Comparison of ENCODE assay signal across 11 cellular contexts in the genomic region with DNA sequence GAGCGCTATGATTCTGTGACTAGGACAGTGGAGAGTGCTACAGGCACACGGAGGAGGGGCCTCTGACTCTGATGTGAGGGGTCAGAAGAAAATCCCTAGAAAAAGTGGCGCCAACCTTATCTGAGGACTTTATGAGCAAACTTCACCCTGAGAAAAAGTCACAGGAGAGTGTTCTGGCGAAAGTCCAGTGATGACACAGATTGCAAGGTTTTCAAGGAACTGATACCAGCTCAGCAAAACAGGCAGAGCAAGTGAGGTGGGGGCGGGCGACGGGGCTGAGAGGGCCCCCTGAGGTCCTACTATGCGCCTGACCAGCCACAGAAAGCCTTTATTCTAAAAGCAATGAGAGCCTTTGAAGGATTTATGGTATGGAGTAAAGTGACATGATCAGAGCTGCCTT.
A peak's percentile ranks its signal among the peaks of the same experiment; 100 is the strongest.
DNase-seq lines count a peak whose midpoint lies in the region; ATAC-seq and TF ChIP-seq lines count a peak whose summit lies in the region.
"Had no signal": no experiment of that assay in that cellular context is flagged by ENCODE, and none has a peak within 500 bp of the region (broad histone marks: within the 10 kb centered on the region; RNA-seq: fewer than 3 reads in every experiment).

No MANE protein-coding gene starts in this region.

- no peaks in the 10 kb centered on the region for H3K79me2 ChIP-seq in Karpas-422 (ENCODE audit: low read length)

- H3K4me1 ChIP-seq in mucosa of rectum (ENCODE audit: control insufficient read depth in 2 of 2, insufficient read depth in 2 of 2, low read length in 2 of 2) (peaks cover 47 to 67% of the 10 kb centered on the region in 2 donors), gastrocnemius medialis (peaks cover 15 to 22% of the 10 kb centered on the region in 2 donors), Karpas-422 (ENCODE audit: low read length) (no peaks in the 10 kb centered on the region), vagina (peaks cover 37% of the 10 kb centered on the region)
- H3K4me1 ChIP-seq: SJCRH30 had no signal

- H3K27ac ChIP-seq in mucosa of rectum (ENCODE audit: low read depth in 2 of 2, low read length in 2 of 2): peak overlapping the region; percentile 70 to 78
- no peak overlapping the region for H3K27ac ChIP-seq in gastrocnemius medialis
- no peak overlapping the region for H3K27ac ChIP-seq in Karpas-422 (ENCODE audit: low read length)
- H3K27ac ChIP-seq in vagina: no peak overlapping the region
- H3K27ac ChIP-seq: SJCRH30 had no signal

- H3K27me3 ChIP-seq in mucosa of rectum (ENCODE audit: control insufficient read depth in 2 of 2, insufficient read depth in 2 of 2, low read length in 2 of 2) (no peaks in the 10 kb centered on the region), gastrocnemius medialis (no peaks in the 10 kb centered on the region), Karpas-422 (ENCODE audit: low read length) (no peaks in the 10 kb centered on the region), vagina (no peaks in the 10 kb centered on the region)
- H3K27me3 ChIP-seq: SJCRH30 had no signal

- H3K4me3 ChIP-seq in choroid plexus epithelial cell (ENCODE audit: low read depth, low read length) (no peak overlapping the region), mucosa of rectum (ENCODE audit: low read length in 2 of 2) (no peak overlapping the region), gastrocnemius medialis (no peak overlapping the region), Karpas-422 (ENCODE audit: low read length) (no peak overlapping the region), vagina (no peak overlapping the region)
- H3K4me3 ChIP-seq: SJCRH30 had no signal

- intact Hi-C loops in gastrocnemius medialis (cut with DNase I; ENCODE audit: low total_unique reads) (no loop called here), vagina (cut with DNase I) (no loop called here)

- DNase-seq in EL: peak; percentile 31
- peak; percentile 85 for DNase-seq in M059J (ENCODE audit: low read depth)
- peak; percentile 73 for DNase-seq in choroid plexus epithelial cell (ENCODE audit: low read depth)
- DNase-seq in gastrocnemius medialis: no peak
- no peak for DNase-seq in Karpas-422
- DNase-seq in vagina (ENCODE audit: extremely low spot score in 2 of 2): no peak
- DNase-seq: CD4-positive, alpha-beta memory T cell; NCI-H1930; SJCRH30 had no signal

- H4K20me1 ChIP-seq in Karpas-422 (ENCODE audit: insufficient read depth, low read depth, low read length): no peaks in the 10 kb centered on the region

- H3K9me3 ChIP-seq in mucosa of rectum (ENCODE audit: control insufficient read depth in 2 of 2, low read length in 2 of 2) (no peaks in the 10 kb centered on the region), gastrocnemius medialis (no peaks in the 10 kb centered on the region), Karpas-422 (ENCODE audit: low read length) (no peaks in the 10 kb centered on the region), vagina (no peaks in the 10 kb centered on the region)
- H3K9me3 ChIP-seq: SJCRH30 had no signal

- TF ChIP-seq POLR2A in gastrocnemius medialis (IDR thresholded peaks at IDR 0.05) (no peak), vagina (IDR thresholded peaks at IDR 0.05) (no peak)

- H2AFZ ChIP-seq in Karpas-422 (ENCODE audit: low read length): no peak overlapping the region

- peak overlapping the region; percentile 48 for H3K9ac ChIP-seq in mucosa of rectum (ENCODE audit: low read depth in 1 of 2, low read length in 2 of 2)
- no peak overlapping the region for H3K9ac ChIP-seq in Karpas-422 (ENCODE audit: low read length)

- TF ChIP-seq CTCF in choroid plexus epithelial cell (conservative IDR thresholded peaks at IDR 0.05; ENCODE audit: low read depth, low read length): no peak
- no peak for TF ChIP-seq CTCF in gastrocnemius medialis (IDR thresholded peaks at IDR 0.05 in 4 of 5, conservative IDR thresholded peaks at IDR 0.05 in 1 of 5)
- TF ChIP-seq CTCF in vagina (IDR thresholded peaks at IDR 0.05): no peak

- H3K4me2 ChIP-seq in Karpas-422 (ENCODE audit: low read depth, low read length, poor library complexity, severe bottlenecking): no peak overlapping the region

- ATAC-seq in HG02938 (IDR thresholded peaks at IDR 0.05; ENCODE audit: unreplicated experiment) (no peak), gastrocnemius medialis (no peak)

- in situ Hi-C loops in gastrocnemius medialis (cut with MboI; ENCODE audit: low sequenced_read_pairs in 4 of 4): no loop called here

- peaks cover 0 to 7% of the 10 kb centered on the region in 2 donors for H3K36me3 ChIP-seq in mucosa of rectum (ENCODE audit: control insufficient read depth in 2 of 2, insufficient read depth in 2 of 2, low read length in 2 of 2)
- H3K36me3 ChIP-seq in gastrocnemius medialis: no peaks in the 10 kb centered on the region
- no peaks in the 10 kb centered on the region for H3K36me3 ChIP-seq in Karpas-422 (ENCODE audit: insufficient read depth, low read length)
- H3K36me3 ChIP-seq in vagina: no peaks in the 10 kb centered on the region
- H3K36me3 ChIP-seq: SJCRH30 had no signal

- no peaks in the 10 kb centered on the region for H3K9me2 ChIP-seq in Karpas-422 (replicated peaks; ENCODE audit: insufficient read depth, low read length)

Comparison
In these comparisons a context has a peak if more than half of its experiments do, and no peak if none do; other contexts are left out.
1. DNase-seq: peak in EL (single experiment), M059J (single experiment) and choroid plexus epithelial cell (single experiment); none in gastrocnemius medialis (0 of 2), Karpas-422 (single experiment) and vagina (0 of 2).
2. H3K27ac ChIP-seq: peak in mucosa of rectum (2 of 2); none in gastrocnemius medialis (0 of 4), Karpas-422 (single experiment) and vagina (single experiment).